In genomic region chr11:94740083-94740974, GRCh38 we compare ENCODE assay signal across 8 cellular contexts. TPM values are rescaled to one million over a fixed set of nuclear protein-coding genes. Genes with fewer than 3 reads are reported as not detected.
DNase-seq lines count a peak whose midpoint lies in the region; ATAC-seq and TF ChIP-seq lines count a peak whose summit lies in the region.

No MANE protein-coding gene starts in this region.

- H3K4me2 ChIP-seq in GM23338, result peak overlapping the region; percentile 98

- no peaks in the 10 kb centered on the region for H3K79me2 ChIP-seq in GM23338 (replicated peaks; ENCODE audit: insufficient read depth)

- H3K9me2 ChIP-seq in GM23338 (ENCODE audit: insufficient read depth), result no peaks in the 10 kb centered on the region

- no peaks in the 10 kb centered on the region for H3K36me3 Mint-ChIP-seq in GM23338 (ENCODE audit: low read depth)

- 0 out of 3 replicates have a peak, but pooled peaks cover 3% of the 10 kb centered on the region for H3K9me3 Mint-ChIP-seq in GM23338

- peak overlapping the region; percentile 100 for H2AFZ ChIP-seq in GM23338

- H3K4me1 Mint-ChIP-seq in GM23338, result peaks cover 34% of the 10 kb centered on the region

- peak overlapping the region; percentile 84 for H3K4me3 Mint-ChIP-seq in GM23338

- H3K9me3 ChIP-seq in BE2C (no peaks in the 10 kb centered on the region), RWPE2 (ENCODE audit: severe bottlenecking) (no peaks in the 10 kb centered on the region), mucosa of rectum (ENCODE audit: control insufficient read depth in 2 of 2, low read length in 2 of 2) (no peaks in the 10 kb centered on the region)

- H3K36me3 ChIP-seq in BE2C, result no peaks in the 10 kb centered on the region
- H3K36me3 ChIP-seq in GM23338 (ENCODE audit: insufficient read depth), result no peaks in the 10 kb centered on the region
- H3K36me3 ChIP-seq in RWPE2 (ENCODE audit: low read depth), result peaks cover 5% of the 10 kb centered on the region; the same call in 1 of the 2 replicates
- H3K36me3 ChIP-seq in mucosa of rectum (ENCODE audit: control insufficient read depth in 2 of 2, insufficient read depth in 2 of 2, low read length in 2 of 2), result no peaks in the 10 kb centered on the region

- peak; percentile 63 for ATAC-seq in GM23338
- peak; percentile 20 for ATAC-seq in RWPE2 (ENCODE audit: low read depth)
- ATAC-seq in HG03196 (IDR thresholded peaks at IDR 0.05; ENCODE audit: unreplicated experiment), result no peak

- H3K9ac ChIP-seq in mucosa of rectum (ENCODE audit: low read depth in 1 of 2, low read length in 2 of 2), result peak overlapping the region in 1 of 2 donors; percentile 34

- no peaks in the 10 kb centered on the region for H4K20me1 ChIP-seq in GM23338 (replicated peaks; ENCODE audit: insufficient read depth)

- TF ChIP-seq CTCF in BE2C (IDR thresholded peaks at IDR 0.05; ENCODE audit: low read depth, low read length), result no peak
- no peak for TF ChIP-seq CTCF in GM23338 (conservative IDR thresholded peaks at IDR 0.05; ENCODE audit: low read depth in 2 of 2)
- TF ChIP-seq CTCF in RWPE2 (IDR thresholded peaks at IDR 0.05; ENCODE audit: poor library complexity, severe bottlenecking), result no peak
- no peak for TF ChIP-seq CTCF in epithelial cell of esophagus (IDR thresholded peaks at IDR 0.05; ENCODE audit: insufficient read depth, low read depth, low read length, missing control alignments)

- H3K27me3 ChIP-seq in BE2C (no peaks in the 10 kb centered on the region), GM23338 (ENCODE audit: insufficient read depth) (peaks cover 42% of the 10 kb centered on the region), RWPE2 (ENCODE audit: insufficient read depth, poor library complexity, severe bottlenecking) (no peaks in the 10 kb centered on the region), mucosa of rectum (ENCODE audit: control insufficient read depth in 2 of 2, insufficient read depth in 2 of 2, low read length in 2 of 2) (peaks cover 21 to 35% of the 10 kb centered on the region in 2 donors)

- peak; percentile 79 for DNase-seq in BE2C
- peak; percentile 70 for DNase-seq in GM23338 (ENCODE audit: low spot score)
- no peak for DNase-seq in RWPE2 (ENCODE audit: low spot score)
- DNase-seq in epithelial cell of esophagus (ENCODE audit: low read depth), result no peak
- peak; percentile 65 for DNase-seq in ureter (ENCODE audit: low spot score)
- DNase-seq in HuH-7 (ENCODE audit: low spot score), result no peak

- peaks cover 14% of the 10 kb centered on the region for H3K27me3 Mint-ChIP-seq in GM23338 (ENCODE audit: insufficient read depth, low read depth, poor library complexity)

- H3K4me3 ChIP-seq in BE2C (ENCODE audit: low read depth, low read length) (peak overlapping the region; percentile 80), GM23338 (peak overlapping the region; percentile 82), RWPE2 (ENCODE audit: severe bottlenecking) (peak overlapping the region; percentile 36), epithelial cell of esophagus (ENCODE audit: low read length) (peak overlapping the region; percentile 22), mucosa of rectum (ENCODE audit: low read length in 2 of 2) (peak overlapping the region; percentile 41 to 65)

- 0 out of 2 replicates have a peak, but pooled peaks cover 7% of the 10 kb centered on the region for H3F3A ChIP-seq in GM23338 (replicated peaks; ENCODE audit: low read depth)

- H3K27ac Mint-ChIP-seq in GM23338, result no peak overlapping the region

- H3K27ac ChIP-seq in GM23338 (ENCODE audit: low read depth) (no peak overlapping the region), RWPE2 (ENCODE audit: poor library complexity, severe bottlenecking) (peak overlapping the region; percentile 44), mucosa of rectum (ENCODE audit: low read depth in 2 of 2, low read length in 2 of 2) (no peak overlapping the region)

- H3K4me1 ChIP-seq in BE2C (peaks cover 4% of the 10 kb centered on the region; the same call in 1 of the 2 replicates), GM23338 (ENCODE audit: insufficient read depth) (peaks cover 43% of the 10 kb centered on the region), RWPE2 (ENCODE audit: insufficient read depth, poor library complexity, severe bottlenecking) (peaks cover 38% of the 10 kb centered on the region), mucosa of rectum (ENCODE audit: control insufficient read depth in 2 of 2, insufficient read depth in 2 of 2, low read length in 2 of 2) (peaks cover 0 to 2% of the 10 kb centered on the region in 2 donors)

TF ChIP-seq in GM23338, 12 proteins besides CTCF, POLR2A, EP300 and RAD21:
- TF ChIP-seq JUNB (IDR thresholded peaks at IDR 0.05; ENCODE audit: unreplicated experiment) (no peak), EZH2 (IDR thresholded peaks at IDR 0.05; ENCODE audit: low read depth, unreplicated experiment) (peak; percentile 75)

RNA-seq across cellular contexts. Expression of gene AMOTL1, which starts 27.8 kb away (rescaled TPM):
- polyA plus RNA-seq in BE2C (2012; ENCODE audit: insufficient read depth, insufficient read length, low read depth), result 43.2 TPM
- 18.7 TPM in 2 replicates for total RNA-seq in GM23338 (2014; rRNA removed; shearing (Covaris generic))
- 4.1 and 4.3 TPM in 2 replicates for polyA plus RNA-seq in GM23338 (2016; fragmentation: Nextera tagmentation; extraction: Ambion mirVana)
- total RNA-seq in ureter, result 84.2 TPM

Comparison
In these comparisons a context has a peak if more than half of its experiments do, and no peak if none do; other contexts are left out.
1. DNase-seq: peak in BE2C (single experiment), GM23338 (single experiment) and ureter (single experiment); none in RWPE2 (single experiment), epithelial cell of esophagus (single experiment) and HuH-7 (single experiment).
2. H3K4me3 ChIP-seq: peak in every context shown above with its lines; median percentile 82 in GM23338; 80 in BE2C; 53 in mucosa of rectum; 36 in RWPE2; 22 in epithelial cell of esophagus.